In the genomic region with DNA sequence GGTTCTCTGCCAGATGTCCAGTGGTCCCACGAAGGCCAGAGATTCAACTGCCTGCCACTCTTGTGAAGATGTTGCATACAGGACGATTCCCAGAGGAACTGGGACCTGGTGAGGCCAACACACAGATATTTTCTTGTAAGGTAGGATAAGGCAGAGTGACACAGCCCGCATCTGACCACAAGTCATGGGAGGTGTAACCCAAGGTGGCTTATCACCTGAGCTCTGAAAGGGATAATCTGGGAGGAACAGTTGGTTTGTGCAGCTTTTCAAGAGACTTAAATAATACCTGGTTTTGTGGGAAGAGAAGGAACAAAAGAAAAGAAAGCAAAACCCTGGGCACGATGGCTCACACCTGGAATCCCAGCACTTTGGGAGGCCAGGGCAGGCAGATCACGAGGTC, we compare ENCODE assay signal across 23 cellular contexts. TPM values are rescaled to one million over a fixed set of nuclear protein-coding genes. Genes with fewer than 3 reads are reported as not detected.
DNase-seq lines count a peak whose midpoint lies in the region; ATAC-seq, FAIRE-seq and TF ChIP-seq lines count a peak whose summit lies in the region.
"Had no signal": no experiment of that assay in that cellular context is flagged by ENCODE, and none has a peak within 500 bp of the region (broad histone marks: within the 10 kb centered on the region; RNA-seq: fewer than 3 reads in every experiment).

No MANE protein-coding gene starts in this region.

- H3K4me2 ChIP-seq in IMR-90 (ENCODE audit: low read depth, low read length) (no peak overlapping the region), K562 (ENCODE audit: insufficient read depth, low read length) (peak overlapping the region; percentile 71), mesenchymal stem cell (ENCODE audit: low read length, poor library complexity, severe bottlenecking) (no peak overlapping the region), osteoblast (ENCODE audit: insufficient read depth, low read length) (no peak overlapping the region)
- H3K4me2 ChIP-seq: A549 had no signal

- dilution Hi-C loops in IMR-90 (cut with HindIII; ENCODE audit: low sequenced_read_pairs, unreplicated experiment) = no loop called here

- H3K27me3 ChIP-seq in IMR-90 (ENCODE audit: control insufficient read depth, insufficient read depth, low read length) (no peaks in the 10 kb centered on the region), K562 (ENCODE audit: control insufficient read depth in 2 of 2, insufficient read depth in 2 of 2, low read length in 2 of 2) (no peaks in the 10 kb centered on the region), mesenchymal stem cell (ENCODE audit: control insufficient read depth in 1 of 2, insufficient read depth in 1 of 2, low read length in 2 of 2) (no peaks in the 10 kb centered on the region), osteoblast (ENCODE audit: insufficient read depth, low read length) (no peaks in the 10 kb centered on the region), left lung (no peaks in the 10 kb centered on the region)

- no peaks in the 10 kb centered on the region for H3K27me3 Mint-ChIP-seq in MCF 10A (ENCODE audit: insufficient read depth, unreplicated experiment)

- no peak overlapping the region for H3K56ac ChIP-seq in IMR-90 (ENCODE audit: extremely low read depth, insufficient read depth, low read length)

- H3K4me1 ChIP-seq in IMR-90 (ENCODE audit: control insufficient read depth, insufficient read depth, low read length) (peaks cover 3% of the 10 kb centered on the region; the same call in 1 of the 2 replicates), K562 (replicated peaks in 1 of 2; ENCODE audit: control insufficient read depth in 2 of 2, insufficient read depth in 2 of 2, low read length in 2 of 2) (peaks cover 9 to 14% of the 10 kb centered on the region in 2 experiments), mesenchymal stem cell (ENCODE audit: control insufficient read depth, insufficient read depth, low read depth, low read length) (peaks cover 8% of the 10 kb centered on the region), osteoblast (ENCODE audit: insufficient read depth, low read length) (peaks cover 4% of the 10 kb centered on the region), left lung (no peaks in the 10 kb centered on the region)
- H3K4me1 ChIP-seq: A549 had no signal

- FAIRE-seq in K562 (lab: Jason Lieb, UNC) = peak; percentile 80
- FAIRE-seq: A549, GM12891, GM18507, H54 had no signal

- H3K36me3 Mint-ChIP-seq in MCF 10A (ENCODE audit: insufficient read depth, unreplicated experiment) = peaks cover 5% of the 10 kb centered on the region
- H3K36me3 Mint-ChIP-seq: CD4-positive, alpha-beta memory T cell had no signal

- no peak overlapping the region for H3K27ac Mint-ChIP-seq in MCF 10A (ENCODE audit: low read depth, unreplicated experiment)
- H3K27ac Mint-ChIP-seq: CD4-positive, alpha-beta memory T cell; HFFc6 had no signal

- TF ChIP-seq RAD21 in IMR-90 (IDR thresholded peaks at IDR 0.05; ENCODE audit: low read length) (no peak), K562 (CRISPR knock-in tag; conservative IDR thresholded peaks at IDR 0.05 in 1 of 2, IDR thresholded peaks at IDR 0.05 in 1 of 2) (no peak)

- H4K20me1 ChIP-seq in IMR-90 (ENCODE audit: insufficient read depth, low read length) (no peaks in the 10 kb centered on the region), K562 (replicated peaks; ENCODE audit: control insufficient read depth, insufficient read depth, low read length) (no peaks in the 10 kb centered on the region), osteoblast (ENCODE audit: insufficient read depth, low read length) (no peaks in the 10 kb centered on the region)

- H3K9ac ChIP-seq in IMR-90 (ENCODE audit: low read depth, low read length) (no peak overlapping the region), K562 (ENCODE audit: insufficient read depth in 1 of 2, low read depth in 2 of 2, low read length in 2 of 2) (peak overlapping the region in 1 of 2 experiments; percentile 70; a peak in 2 of 4 replicates), mesenchymal stem cell (ENCODE audit: low read length) (no peak overlapping the region)

- WGBS in IMR-90 (ENCODE audit: extremely low coverage in 2 of 2, insufficient read length in 1 of 2), 2 experiments = no CpG with 5 or more reads among the region's 5 CpGs
- WGBS in K562 (ENCODE audit: insufficient coverage, low coverage, missing lambda C conversion rate) = 3% methylated on average over 5 of the region's 5 CpGs
- WGBS in mesenchymal stem cell = 94% methylated on average over 5 of the region's 5 CpGs

- H3K14ac ChIP-seq in IMR-90 (replicated peaks; ENCODE audit: low read depth, low read length) (no peak overlapping the region), mesenchymal stem cell (ENCODE audit: low read length in 2 of 2) (no peak overlapping the region)

- ATAC-seq in IMR-90 (ENCODE audit: low read depth) (no peak), K562 (peak; percentile 86), left lung (no peak)
- ATAC-seq: A549 had no signal

- BruUV-seq in IMR-90 (replicated peaks; lab: Mats Ljungman, UMichigan) (no TSS peak), K562 (replicated peaks; lab: Mats Ljungman, UMichigan) (no TSS peak), MCF 10A (replicated peaks; lab: Mats Ljungman, UMichigan) (no TSS peak)

- no peak overlapping the region for H2AK9ac ChIP-seq in IMR-90 (replicated peaks; ENCODE audit: low read depth, low read length, poor library complexity)

- H3K23ac ChIP-seq in IMR-90 (ENCODE audit: low read depth, low read length) (no peak overlapping the region), mesenchymal stem cell (ENCODE audit: low read length in 2 of 2) (no peak overlapping the region)

- no peak overlapping the region for H3K27ac ChIP-seq in IMR-90 (ENCODE audit: insufficient read depth, low read length)
- no peak overlapping the region for H3K27ac ChIP-seq in K562 (ENCODE audit: extremely low read depth, low read depth, low read length)
- no peak overlapping the region for H3K27ac ChIP-seq in mesenchymal stem cell (ENCODE audit: low read length, poor library complexity, severe bottlenecking)
- no peak overlapping the region for H3K27ac ChIP-seq in osteoblast (ENCODE audit: low read depth, low read length)
- no peak overlapping the region for H3K27ac ChIP-seq in left lung
- H3K27ac ChIP-seq: A549 had no signal

- DNase-seq in IMR-90 = no peak
- DNase-seq in K562 (ENCODE audit: extremely low read depth in 1 of 4, low spot score in 3 of 4) = peak; percentile 31 to 76 (median 44)
- DNase-seq in mesenchymal stem cell = no peak
- no peak for DNase-seq in osteoblast (ENCODE audit: insufficient read length, low spot score, missing footprints)
- no peak for DNase-seq in left lung
- DNase-seq in medulla oblongata (ENCODE audit: extremely low spot score) = no peak
- DNase-seq in MCF 10A (ENCODE audit: unreplicated experiment) = no peak
- no peak for DNase-seq in activated gamma-delta T cell treated with Interleukin-2 at 50 U/mL for 16 hours
- DNase-seq: 8988T; C1 segment of cervical spinal cord; Calu3; CD4-positive, alpha-beta memory T cell; COR-L47; DMS53; DMS79 treated with DMSO at 0.1 percent for 48 hours; GF-D8; GOT3; HFFc6 had no signal

- TF ChIP-seq CTCF in IMR-90 (conservative IDR thresholded peaks at IDR 0.05; ENCODE audit: low read depth, low read length) (no peak), K562 (IDR thresholded peaks at IDR 0.05 in 2 of 3, conservative IDR thresholded peaks at IDR 0.05 in 1 of 3; ENCODE audit: insufficient read depth in 2 of 3, low read depth in 1 of 3, low read length in 3 of 3) (no peak), osteoblast (IDR thresholded peaks at IDR 0.05; ENCODE audit: extremely low read depth, low read depth, low read length) (no peak), left lung (IDR thresholded peaks at IDR 0.05) (no peak), MCF 10A (IDR thresholded peaks at IDR 0.05; ENCODE audit: unreplicated experiment) (no peak)

- peaks cover 5% of the 10 kb centered on the region; the same call in 1 of the 2 replicates for H3K9me1 ChIP-seq in IMR-90 (ENCODE audit: insufficient read depth, low read length)
- H3K9me1 ChIP-seq in K562 (ENCODE audit: control insufficient read depth, insufficient read depth, low read length) = no peaks in the 10 kb centered on the region

- 0 out of 2 replicates have a peak overlapping the region, but pooled peaks have one; percentile 2 for H3K4ac ChIP-seq in IMR-90 (ENCODE audit: low read depth, low read length)
- no peak overlapping the region for H3K4ac ChIP-seq in mesenchymal stem cell (ENCODE audit: low read depth in 1 of 2, low read length in 2 of 2)

- H3K79me1 ChIP-seq in IMR-90 (ENCODE audit: low read depth in 1 of 2, low read length in 2 of 2) = peaks cover 0 to 9% of the 10 kb centered on the region in 2 experiments; a peak in 1 of 4 replicates
- H3K79me1 ChIP-seq in mesenchymal stem cell (replicated peaks; ENCODE audit: low read length, poor library complexity, severe bottlenecking) = peaks cover 8% of the 10 kb centered on the region

- no peak for TF ChIP-seq POLR2A in IMR-90 (IDR thresholded peaks at IDR 0.05; ENCODE audit: low read depth, low read length)
- TF ChIP-seq POLR2A in K562 (conservative IDR thresholded peaks at IDR 0.05) = no peak

- intact Hi-C loops in IMR-90 (cut with micrococcal nuclease) (no loop called here), K562 (cut with micrococcal nuclease) (no loop called here), left lung (cut with DNase I) (no loop called here), MCF 10A (cut with micrococcal nuclease) (no loop called here)

- no peaks in the 10 kb centered on the region for H3K9me3 ChIP-seq in IMR-90 (ENCODE audit: control insufficient read depth, insufficient read depth, low read length)
- H3K9me3 ChIP-seq in K562 (replicated peaks; ENCODE audit: control insufficient read depth, insufficient read depth, low read depth, low read length) = no peaks in the 10 kb centered on the region
- no peaks in the 10 kb centered on the region for H3K9me3 ChIP-seq in mesenchymal stem cell (ENCODE audit: control insufficient read depth, low read length)
- H3K9me3 ChIP-seq in osteoblast (ENCODE audit: low read depth, low read length) = no peaks in the 10 kb centered on the region
- no peaks in the 10 kb centered on the region for H3K9me3 ChIP-seq in left lung
- H3K9me3 ChIP-seq: A549, HAP-1 had no signal

- H2BK15ac ChIP-seq in IMR-90 (ENCODE audit: low read depth, low read length) = no peak overlapping the region
- H2BK15ac ChIP-seq in mesenchymal stem cell (ENCODE audit: low read depth, poor library complexity, severe bottlenecking) = no peak overlapping the region

- CTCF ChIA-PET in IMR-90 (lab: Yijun Ruan, JAX) (no interaction called here), K562 (lab: Yijun Ruan, JAX; ENCODE audit: low intra/inter-chr PET ratio) (no interaction called here), MCF 10A (lab: Yijun Ruan, JAX) (no interaction called here)

- peak; percentile 55; the same call in 1 of the 2 replicates for TF ChIP-seq EP300 in K562 (IDR thresholded peaks at IDR 0.05; ENCODE audit: low read length)

- no peak overlapping the region for H2AFZ ChIP-seq in IMR-90 (replicated peaks; ENCODE audit: low read length, poor library complexity)
- H2AFZ ChIP-seq in K562 (ENCODE audit: low read depth, low read length) = peak overlapping the region; percentile 76
- no peak overlapping the region for H2AFZ ChIP-seq in mesenchymal stem cell (ENCODE audit: low read depth, low read length)
- peak overlapping the region; percentile 12 for H2AFZ ChIP-seq in osteoblast (ENCODE audit: low read length)

- no peak overlapping the region for H4K91ac ChIP-seq in IMR-90 (ENCODE audit: insufficient read depth, low read depth, low read length)
- H4K91ac ChIP-seq in mesenchymal stem cell (ENCODE audit: low read length) = no peak overlapping the region

- in situ Hi-C loops in IMR-90 (cut with MboI; ENCODE audit: low sequenced_read_pairs) (no loop called here), K562 (cut with MboI) (no loop called here)

- H2BK5ac ChIP-seq in IMR-90 (ENCODE audit: low read depth, low read length, poor library complexity, severe bottlenecking) (no peak overlapping the region), mesenchymal stem cell (ENCODE audit: low read depth, low read length, poor library complexity, severe bottlenecking) (no peak overlapping the region)

- H4K8ac ChIP-seq in IMR-90 (ENCODE audit: low read depth in 2 of 2, low read length in 2 of 2) = no peak overlapping the region
- H4K8ac ChIP-seq in mesenchymal stem cell (ENCODE audit: low read length) = no peak overlapping the region

- no peak overlapping the region for H2BK20ac ChIP-seq in IMR-90 (ENCODE audit: low read depth, low read length)

- H3K9me3 Mint-ChIP-seq in MCF 10A (ENCODE audit: unreplicated experiment) = no peaks in the 10 kb centered on the region
- H3K9me3 Mint-ChIP-seq: HFFc6 had no signal

- H3K79me2 ChIP-seq in K562 (ENCODE audit: control insufficient read depth, insufficient read depth, low read length) (no peaks in the 10 kb centered on the region), osteoblast (ENCODE audit: insufficient read depth, low read length) (no peaks in the 10 kb centered on the region)

- no peak overlapping the region for H3K4me3 Mint-ChIP-seq in MCF 10A (ENCODE audit: unreplicated experiment)
- H3K4me3 Mint-ChIP-seq: CD4-positive, alpha-beta memory T cell; HFFc6 had no signal

- no peak overlapping the region for H4K5ac ChIP-seq in IMR-90 (ENCODE audit: low read depth, low read length)

- H3K36me3 ChIP-seq in IMR-90 (ENCODE audit: control insufficient read depth, insufficient read depth, low read length) (peaks cover 3% of the 10 kb centered on the region; the same call in 1 of the 2 replicates), K562 (ENCODE audit: control insufficient read depth, insufficient read depth, low read length) (no peaks in the 10 kb centered on the region; the same call in 1 of the 3 replicates), mesenchymal stem cell (ENCODE audit: control insufficient read depth in 1 of 2, insufficient read depth in 2 of 2, low read depth in 1 of 2, low read length in 2 of 2) (peaks cover 0 to 18% of the 10 kb centered on the region in 2 experiments), osteoblast (ENCODE audit: insufficient read depth, low read length) (no peaks in the 10 kb centered on the region), left lung (no peaks in the 10 kb centered on the region)
- H3K36me3 ChIP-seq: HAP-1 had no signal

- no peak overlapping the region for H3K4me3 ChIP-seq in IMR-90 (ENCODE audit: insufficient read depth, low read depth, low read length)
- H3K4me3 ChIP-seq in K562 = no peak overlapping the region
- no peak overlapping the region for H3K4me3 ChIP-seq in mesenchymal stem cell (ENCODE audit: insufficient read depth in 1 of 2, low read depth in 1 of 2, low read length in 2 of 2)
- H3K4me3 ChIP-seq in osteoblast (ENCODE audit: insufficient read depth, low read length) = no peak overlapping the region
- H3K4me3 ChIP-seq in left lung = no peak overlapping the region
- H3K4me3 ChIP-seq: A549, HAP-1 had no signal

- H2BK120ac ChIP-seq in IMR-90 (ENCODE audit: low read depth, low read length) (peak overlapping the region; percentile 26; the same call in 1 of the 2 replicates), mesenchymal stem cell (ENCODE audit: low read depth, low read length) (no peak overlapping the region)

- POLR2A ChIA-PET in IMR-90 (lab: Charles Lee; ENCODE audit: unreplicated experiment) = no interaction called here
- POLR2A ChIA-PET in K562 (lab: Yijun Ruan, JAX) = interaction anchor here (0.6 to 0.7 kb wide), 3 partner anchors 22 to 893 kb away, joined by 3 read pairs; no protein-coding TSS in a partner anchor
- POLR2A ChIA-PET in MCF 10A (lab: Yijun Ruan, JAX) = interaction anchor here (0.9 kb wide), 1 partner anchor 40 kb away, joined by 3 read pairs; a partner anchor contains a TSS

- no peak overlapping the region for H2BK12ac ChIP-seq in mesenchymal stem cell (ENCODE audit: low read length in 2 of 2)

- H2AK5ac ChIP-seq in IMR-90 (ENCODE audit: low read depth, low read length) = peak overlapping the region; percentile 36; the same call in 1 of the 2 replicates
- H2AK5ac ChIP-seq in mesenchymal stem cell (ENCODE audit: low read length, severe bottlenecking) = peak overlapping the region; percentile 13

- H3K4me1 Mint-ChIP-seq in MCF 10A (ENCODE audit: insufficient read depth, unreplicated experiment) = no peaks in the 10 kb centered on the region
- H3K4me1 Mint-ChIP-seq: CD4-positive, alpha-beta memory T cell had no signal

- H3K18ac ChIP-seq in IMR-90 (ENCODE audit: low read depth, low read length) (no peak overlapping the region), mesenchymal stem cell (ENCODE audit: low read depth in 1 of 2, low read length in 2 of 2) (no peak overlapping the region)

RNA-seq across cellular contexts. Expression of a gene that starts 39.8 kb away (rescaled TPM):
- total RNA-seq in IMR-90 (2012; rRNA removed) = 20.3 and 28.1 TPM in 2 replicates
- polyA plus RNA-seq in IMR-90 (2012; rRNA removed) = 161 and 185 TPM in 2 replicates
- 113 and 142 TPM in 2 replicates for polyA plus RNA-seq in IMR-90 (2012; cell fraction: cytosol; rRNA removed)
- 109 and 182 TPM in 2 replicates for polyA plus RNA-seq in IMR-90 (2012; cell fraction: nucleus; rRNA removed; ENCODE audit: low replicate concordance)
- total RNA-seq in K562 (2011; cell fraction: chromatin; rRNA removed; ENCODE audit: low replicate concordance) = 16.8 and 21.5 TPM in 2 replicates
- total RNA-seq in K562 (2011; cell fraction: nucleolus; rRNA removed) = 10.5 and 13.2 TPM in 2 replicates
- 14.2 and 23.5 TPM in 2 replicates for total RNA-seq in K562 (2011; cell fraction: nucleoplasm; rRNA removed)
- total RNA-seq in K562 (2014; rRNA removed) = 6.8 and 8.3 TPM in 2 replicates
- total RNA-seq in K562 (2014; rRNA removed; fragmentation: Illumina TruSeq; extraction: Trizol) = 8.3 and 9.9 TPM in 2 replicates
- 11.9 and 13.1 TPM in 2 replicates for total RNA-seq in K562 (2015; rRNA removed; fragmentation: Illumina TruSeq; extraction: Trizol)
- 49.7 and 51.8 TPM in 2 replicates for total RNA-seq in K562 (2021)
- polyA plus RNA-seq in K562 (2011; rRNA removed) = 6.0 and 10.9 TPM in 2 replicates
- polyA plus RNA-seq in K562 (2011; cell fraction: cytosol; rRNA removed) = 7.7 and 13.7 TPM in 2 replicates
- polyA plus RNA-seq in K562 (2011; cell fraction: nucleus; rRNA removed) = 11.9 and 16.2 TPM in 2 replicates
- polyA plus RNA-seq in K562 (2012) = 35.3 and 71.0 TPM in 2 replicates
- 41.0 and 41.5 TPM in 2 replicates for polyA plus RNA-seq in K562 (2014; fragmentation: Illumina TruSeq; extraction: Trizol)
- 10 to 100 TPM in 1 of 2 experiments, 1 to 10 TPM in 1; 9.7 to 11.1 TPM for polyA plus RNA-seq in K562 (2014; fragmentation: Nextera tagmentation; extraction: Ambion mirVana)
- 21.8 and 24.2 TPM in 2 replicates for polyA plus RNA-seq in K562 (2014; rRNA removed)
- 5.4 TPM in 2 replicates for polyA minus RNA-seq in K562 (2011; rRNA and poly(A)+ RNA removed)
- 17.7 and 27.6 TPM in 2 replicates for polyA minus RNA-seq in K562 (2011; cell fraction: cytosol; rRNA and poly(A)+ RNA removed)
- polyA minus RNA-seq in K562 (2011; cell fraction: nucleus; rRNA and poly(A)+ RNA removed) = 9.8 and 9.9 TPM in 2 replicates
- polyA plus RNA-seq in mesenchymal stem cell (2013, experiment 1 of 2) = 117 TPM
- polyA plus RNA-seq in mesenchymal stem cell (2013, experiment 2 of 2) = 115 TPM
- 13.0 and 14.5 TPM in 2 replicates for total RNA-seq in osteoblast
- 10 to 100 TPM; 53.4 to 76.0 TPM for total RNA-seq in left lung
- 9.6 and 10.9 TPM in 2 replicates for total RNA-seq in MCF 10A (2022)
- total RNA-seq: CD4-positive, alpha-beta memory T cell had no signal
- polyA plus RNA-seq: CD4-positive, alpha-beta memory T cell had no signal

Comparison
In these comparisons a context has a peak if more than half of its experiments do, and no peak if none do; other contexts are left out.
1. DNase-seq: peak in K562 (4 of 4); none in IMR-90 (single experiment), mesenchymal stem cell (single experiment), osteoblast (single experiment), left lung (0 of 2), medulla oblongata (single experiment), MCF 10A (single experiment) and activated gamma-delta T cell treated with Interleukin-2 at 50 U/mL for 16 hours (single experiment).
2. H2AFZ ChIP-seq: peak in K562 (single experiment) and osteoblast (single experiment); none in IMR-90 (single experiment) and mesenchymal stem cell (single experiment).